Comparison of ENCODE assay signal across 12 cellular contexts in the genomic region with DNA sequence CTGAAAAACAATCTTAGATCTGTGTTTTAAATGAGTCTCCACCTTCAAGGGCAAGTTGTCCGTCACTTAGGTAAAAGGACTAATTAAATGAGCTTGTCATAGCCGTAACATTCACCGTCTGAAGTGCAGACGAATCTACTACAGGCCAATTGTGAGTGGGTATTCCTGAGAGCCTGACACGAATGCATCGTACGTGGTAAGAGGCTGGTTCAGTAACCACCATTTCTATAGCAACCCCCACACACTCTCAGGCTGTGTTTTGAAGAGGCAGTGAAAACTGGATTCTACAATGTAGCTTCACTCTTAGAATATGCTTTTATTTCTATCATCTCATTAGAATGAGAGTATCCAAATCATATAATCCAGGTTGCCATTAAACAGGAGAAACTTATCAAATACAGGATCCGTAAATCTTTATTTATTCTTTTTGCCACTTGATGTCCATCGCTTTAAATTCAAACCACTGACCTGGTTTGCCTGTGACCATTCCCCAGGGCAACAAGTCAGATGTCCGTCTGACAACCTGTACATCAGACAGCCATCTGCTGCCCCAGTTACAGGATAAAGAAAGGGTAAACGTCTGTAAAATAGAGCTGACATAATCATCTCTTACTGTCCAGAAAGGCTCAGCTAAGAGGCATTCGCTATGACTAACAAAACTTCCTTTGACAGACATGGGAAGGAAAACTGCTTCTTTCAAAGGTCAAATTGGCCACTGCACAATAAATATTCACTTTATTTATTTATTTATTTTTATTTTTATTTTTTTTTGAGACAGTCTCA.
A peak's percentile ranks its signal among the peaks of the same experiment; 100 is the strongest.
DNase-seq lines count a peak whose midpoint lies in the region; ATAC-seq and TF ChIP-seq lines count a peak whose summit lies in the region.
"Had no signal": no experiment of that assay in that cellular context is flagged by ENCODE, and none has a peak within 500 bp of the region (broad histone marks: within the 10 kb centered on the region; RNA-seq: fewer than 3 reads in every experiment).

No MANE protein-coding gene starts in this region.

- H3K27ac Mint-ChIP-seq in brain = peak overlapping the region; percentile 51 to 92 (median 79)
- peak overlapping the region in 7 of 10 donors; percentile 10 to 91 (median 50) for H3K27ac Mint-ChIP-seq in naive thymus-derived CD8-positive, alpha-beta T cell
- H3K27ac Mint-ChIP-seq: T-helper 2 cell treated with Interferon-gamma antibody and Interleukin-4, amounts not matched to agents 5 μg/mL and 100 μg/mL, for 36 hours had no signal

- no peak for TF ChIP-seq CTCF in brain (conservative IDR thresholded peaks at IDR 0.05)

- H3K9me3 Mint-ChIP-seq in brain = peaks cover 0 to 3% (median 0%) of the 10 kb centered on the region in 5 experiments
- no peaks in the 10 kb centered on the region for H3K9me3 Mint-ChIP-seq in naive thymus-derived CD8-positive, alpha-beta T cell
- H3K9me3 Mint-ChIP-seq: T-helper 2 cell treated with Interferon-gamma antibody and Interleukin-4, amounts not matched to agents 5 μg/mL and 100 μg/mL, for 36 hours had no signal

- no peaks in the 10 kb centered on the region for H3K4me1 ChIP-seq in right cardiac atrium (ENCODE audit: control insufficient read depth, insufficient read depth, low read length)

- H3K9me3 ChIP-seq in right cardiac atrium (ENCODE audit: control insufficient read depth, low read length) = no peaks in the 10 kb centered on the region
- H3K9me3 ChIP-seq: heart left ventricle had no signal

- H3K36me3 Mint-ChIP-seq in brain = peaks cover 45% of the 10 kb centered on the region
- H3K36me3 Mint-ChIP-seq in naive thymus-derived CD8-positive, alpha-beta T cell = peaks cover 0 to 17% (median 13%) of the 10 kb centered on the region in 3 donors

- peak; percentile 65 for DNase-seq in DMS79 (lab: John Stamatoyannopoulos, UW)
- peak; percentile 13 for DNase-seq in HT1080 (ENCODE audit: low read depth)
- DNase-seq in naive thymus-derived CD8-positive, alpha-beta T cell = peak in 3 of 10 donors; percentile 21 to 60 (median 35)
- DNase-seq in NCI-H1092 (lab: John Stamatoyannopoulos, UW) = no peak
- DNase-seq in germinal center (ENCODE audit: low spot score) = no peak
- DNase-seq in stimulated activated CD8-positive, alpha-beta memory T cell treated with anti-CD3 and anti-CD28 coated beads, Interleukin-4, amount 100 ng/mL, for 48 hours = no peak
- DNase-seq in right cardiac atrium = no peak
- DNase-seq: heart left ventricle, NCI-H1105, PC-9 had no signal

- ATAC-seq in naive thymus-derived CD8-positive, alpha-beta T cell = peak; percentile 77 to 95
- ATAC-seq in right cardiac atrium = no peak

- intact Hi-C loops in right cardiac atrium (cut with DNase I) = no loop called here

- POLR2A ChIA-PET in naive thymus-derived CD8-positive, alpha-beta T cell (lab: Charles Lee) = no interaction called here

- H3K27ac ChIP-seq in right cardiac atrium (ENCODE audit: low read length) = no peak overlapping the region
- H3K27ac ChIP-seq: heart left ventricle, PC-9 had no signal

- peaks cover 27% of the 10 kb centered on the region for H3K4me1 Mint-ChIP-seq in brain
- peaks cover 2 to 13% (median 8%) of the 10 kb centered on the region in 4 donors for H3K4me1 Mint-ChIP-seq in naive thymus-derived CD8-positive, alpha-beta T cell

- H3K27me3 Mint-ChIP-seq in brain = no peaks in the 10 kb centered on the region
- H3K27me3 Mint-ChIP-seq in naive thymus-derived CD8-positive, alpha-beta T cell = no peaks in the 10 kb centered on the region

- peak overlapping the region in 1 of 5 experiments; percentile 53 for H3K4me3 Mint-ChIP-seq in brain
- peak overlapping the region in 1 of 10 donors; percentile 35 for H3K4me3 Mint-ChIP-seq in naive thymus-derived CD8-positive, alpha-beta T cell
- H3K4me3 Mint-ChIP-seq: T-helper 2 cell treated with Interferon-gamma antibody and Interleukin-4, amounts not matched to agents 5 μg/mL and 100 μg/mL, for 36 hours had no signal

- no peak overlapping the region for H3K4me3 ChIP-seq in right cardiac atrium (ENCODE audit: low read length)
- H3K4me3 ChIP-seq: heart left ventricle, PC-9 had no signal

- WGBS in right cardiac atrium = 79% methylated on average over 12 of the region's 12 CpGs

- no peaks in the 10 kb centered on the region for H3K27me3 ChIP-seq in right cardiac atrium (ENCODE audit: control insufficient read depth, insufficient read depth)
- H3K27me3 ChIP-seq: heart left ventricle had no signal

Comparison
In these comparisons a context has a peak if more than half of its experiments do, and no peak if none do; other contexts are left out.
1. DNase-seq: peak in DMS79 (single experiment) and HT1080 (single experiment); none in NCI-H1092 (single experiment), germinal center (single experiment), stimulated activated CD8-positive, alpha-beta memory T cell treated with anti-CD3 and anti-CD28 coated beads, Interleukin-4, amount 100 ng/mL, for 48 hours (single experiment) and right cardiac atrium (0 of 3).
2. ATAC-seq: peak in naive thymus-derived CD8-positive, alpha-beta T cell (2 of 2); none in right cardiac atrium (0 of 2).